In the genomic region with DNA sequence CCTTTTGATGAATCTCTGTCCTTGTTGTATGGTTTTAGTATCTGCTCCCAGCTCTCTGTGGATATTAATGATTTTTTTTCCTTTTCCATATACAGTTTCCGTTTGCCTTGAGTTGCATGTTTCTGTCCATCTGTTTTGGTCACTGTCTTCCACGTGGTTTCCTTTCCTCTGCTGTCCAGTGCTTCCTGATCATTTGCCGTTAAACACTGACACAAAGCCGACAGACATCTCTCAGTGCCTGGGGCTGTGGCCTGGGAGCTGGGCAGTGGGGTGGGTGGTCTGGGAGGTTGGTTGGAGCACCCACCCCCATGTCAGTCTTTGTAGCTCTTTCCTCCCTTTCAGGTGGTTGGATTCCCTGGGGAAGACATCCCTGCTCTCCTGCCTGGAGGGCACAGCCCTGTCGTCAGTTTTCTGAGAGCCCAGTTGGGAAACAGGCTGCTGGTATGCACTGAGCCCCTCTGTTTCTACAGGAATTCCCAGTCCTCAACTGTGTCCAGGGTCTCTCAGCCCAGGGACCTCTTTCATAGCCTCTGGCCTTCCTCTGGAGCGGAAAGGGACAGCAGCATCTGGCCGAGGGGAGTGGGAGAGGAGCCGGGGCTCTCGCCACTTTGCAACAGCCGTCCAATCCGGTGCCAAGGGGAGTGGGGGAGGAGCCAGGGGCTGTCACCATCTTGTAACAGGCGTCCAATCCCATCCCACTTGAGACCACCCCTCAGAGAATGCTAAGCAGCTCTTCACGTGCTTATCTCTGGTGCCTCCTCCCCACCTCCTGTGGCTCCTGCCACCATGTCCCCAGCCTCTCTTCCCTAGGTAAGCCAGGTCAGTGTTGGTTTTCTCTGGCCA, we compare ENCODE assay signal across 17 cellular contexts. TPM values are rescaled to one million over a fixed set of nuclear protein-coding genes. Genes with fewer than 3 reads are reported as not detected.
A peak's percentile ranks its signal among the peaks of the same experiment; 100 is the strongest.
DNase-seq lines count a peak whose midpoint lies in the region; ATAC-seq and TF ChIP-seq lines count a peak whose summit lies in the region.
"Had no signal": no experiment of that assay in that cellular context is flagged by ENCODE, and none has a peak within 500 bp of the region (broad histone marks: within the 10 kb centered on the region; RNA-seq: fewer than 3 reads in every experiment).

No MANE protein-coding gene starts in this region.

- H3K27ac ChIP-seq in right atrium auricular region: no peak overlapping the region
- H3K27ac ChIP-seq: A549 had no signal

- intact Hi-C loops in left cardiac atrium (cut with DNase I): no loop called here

- peaks cover 16% of the 10 kb centered on the region for H3K4me1 Mint-ChIP-seq in WTC11

- H3K27me3 Mint-ChIP-seq in WTC11 (ENCODE audit: low read depth): peaks cover 13% of the 10 kb centered on the region

- no peak for ATAC-seq in left cardiac atrium
- peak; percentile 51 for ATAC-seq in WTC11
- ATAC-seq: A549 had no signal

- no peaks in the 10 kb centered on the region for H3K27me3 ChIP-seq in right atrium auricular region

- H3K36me3 Mint-ChIP-seq in WTC11: no peaks in the 10 kb centered on the region
- H3K36me3 Mint-ChIP-seq: CD14-positive monocyte had no signal

- no peak overlapping the region for H3K4me3 Mint-ChIP-seq in WTC11
- H3K4me3 Mint-ChIP-seq: CD14-positive monocyte had no signal

- no peaks in the 10 kb centered on the region for H3K36me3 ChIP-seq in right atrium auricular region

- peaks cover 0 to 6% of the 10 kb centered on the region in 2 donors for H3K4me1 ChIP-seq in right atrium auricular region

- POLR2A ChIA-PET in WTC11 (lab: Charles Lee): no interaction called here

- no peak overlapping the region for H3K4me3 ChIP-seq in right atrium auricular region
- H3K4me3 ChIP-seq: A549 had no signal

- no peak for TF ChIP-seq POLR2A in erythroblast (IDR thresholded peaks at IDR 0.05; ENCODE audit: low read length)

- CTCF ChIA-PET in WTC11 (lab: Charles Lee): interaction anchor here (0.6 to 2.8 kb wide), 4 partner anchors 25 to 75 kb away, joined by 3 to 11 read pairs (median 8); no protein-coding TSS in a partner anchor

- H3K9me3 Mint-ChIP-seq in WTC11: no peaks in the 10 kb centered on the region
- H3K9me3 Mint-ChIP-seq: CD14-positive monocyte had no signal

- H3K9me3 ChIP-seq in right atrium auricular region: no peaks in the 10 kb centered on the region
- H3K9me3 ChIP-seq: A549, Caco-2 had no signal

- H3K27ac Mint-ChIP-seq in WTC11: no peak overlapping the region

- DNase-seq in right atrium auricular region (ENCODE audit: low spot score) (peak; percentile 18), left cardiac atrium (no peak), WTC11 (ENCODE audit: low spot score) (peak; percentile 27), iPS-NIHi7 (ENCODE audit: extremely low spot score) (peak; percentile 62), retina (peak; percentile 50), COLO668 (lab: John Stamatoyannopoulos, UW; ENCODE audit: unreplicated experiment) (no peak), erythroblast (lab: John Stamatoyannopoulos, UW) (no peak), NCI-H2107 treated with DMSO at 0.1 percent for 48 hours (lab: John Stamatoyannopoulos, UW; ENCODE audit: unreplicated experiment) (no peak)
- DNase-seq: Caco-2, DMS153, NCI-H1048, NCI-H1436 treated with DMSO at 0.1 percent for 48 hours, NCI-H2029 treated with DMSO at 0.1 percent for 48 hours, NCI-H510A, SHP77 treated with DMSO at 0.1 percent for 48 hours had no signal

- no peak for TF ChIP-seq CTCF in right atrium auricular region (IDR thresholded peaks at IDR 0.05)
- no peak for TF ChIP-seq CTCF in WTC11 (IDR thresholded peaks at IDR 0.05)

TF ChIP-seq in WTC11, 78 proteins besides CTCF, POLR2A, EP300 and RAD21:
- TF ChIP-seq FOXK1 (CRISPR knock-in tag; IDR thresholded peaks at IDR 0.05) (no peak), E2F5 (CRISPR knock-in tag; IDR thresholded peaks at IDR 0.05) (no peak), TEAD4 (CRISPR knock-in tag; IDR thresholded peaks at IDR 0.05) (no peak), ZMAT4 (CRISPR knock-in tag; IDR thresholded peaks at IDR 0.05) (no peak), ZNF219 (CRISPR knock-in tag; IDR thresholded peaks at IDR 0.05; ENCODE audit: borderline replicate concordance) (no peak), ZNF423 (CRISPR knock-in tag; IDR thresholded peaks at IDR 0.05) (no peak), RELA (CRISPR knock-in tag; IDR thresholded peaks at IDR 0.05; ENCODE audit: borderline replicate concordance) (no peak), MYBL2 (CRISPR knock-in tag; IDR thresholded peaks at IDR 0.05) (no peak), HMGA2 (CRISPR knock-in tag; IDR thresholded peaks at IDR 0.05) (no peak), MXD4 (CRISPR knock-in tag; IDR thresholded peaks at IDR 0.05; ENCODE audit: borderline replicate concordance) (no peak), KAT7 (CRISPR knock-in tag; IDR thresholded peaks at IDR 0.05; ENCODE audit: borderline replicate concordance) (no peak)
- TF ChIP-seq, protein P1, sequence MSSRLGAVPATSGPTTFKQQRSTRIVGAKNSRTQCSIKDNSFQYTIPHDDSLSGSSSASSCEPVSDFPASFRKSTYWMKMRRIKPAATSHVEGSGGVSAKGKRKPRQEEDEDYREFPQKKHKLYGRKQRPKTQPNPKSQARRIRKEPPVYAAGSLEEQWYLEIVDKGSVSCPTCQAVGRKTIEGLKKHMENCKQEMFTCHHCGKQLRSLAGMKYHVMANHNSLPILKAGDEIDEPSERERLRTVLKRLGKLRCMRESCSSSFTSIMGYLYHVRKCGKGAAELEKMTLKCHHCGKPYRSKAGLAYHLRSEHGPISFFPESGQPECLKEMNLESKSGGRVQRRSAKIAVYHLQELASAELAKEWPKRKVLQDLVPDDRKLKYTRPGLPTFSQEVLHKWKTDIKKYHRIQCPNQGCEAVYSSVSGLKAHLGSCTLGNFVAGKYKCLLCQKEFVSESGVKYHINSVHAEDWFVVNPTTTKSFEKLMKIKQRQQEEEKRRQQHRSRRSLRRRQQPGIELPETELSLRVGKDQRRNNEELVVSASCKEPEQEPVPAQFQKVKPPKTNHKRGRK (CRISPR knock-in tag; IDR thresholded peaks at IDR 0.05; ENCODE audit: borderline replicate concordance): no peak

RNA-seq across cellular contexts. Expression of gene MKI67, which starts 26.7 kb away (rescaled TPM):
- total RNA-seq in right atrium auricular region: 1 to 10 TPM in 1 of 2 donors, under 1 TPM in 1; 0.35 to 4.0 TPM
- total RNA-seq in left cardiac atrium: 1 to 10 TPM in 1 of 2 donors, under 1 TPM in 1; 0.50 to 2.7 TPM
- 93.6 to 118 TPM (median 96.5 TPM) in 3 replicates for total RNA-seq in WTC11 (2021)

Comparison
In these comparisons a context has a peak if more than half of its experiments do, and no peak if none do; other contexts are left out.
1. DNase-seq: peak in right atrium auricular region (single experiment), WTC11 (single experiment), iPS-NIHi7 (single experiment) and retina (single experiment); none in left cardiac atrium (single experiment), COLO668 (single experiment), erythroblast (0 of 2) and NCI-H2107 treated with DMSO at 0.1 percent for 48 hours (single experiment).
2. RNA of gene MKI67, which starts 26.7 kb away (total RNA-seq): 93.6 to 118 TPM in WTC11; 0.35 to 4.0 TPM in right atrium auricular region and 0.50 to 2.7 TPM in left cardiac atrium; every median in the first group is over 10 times any median in the second.